Comparison of ENCODE assay signal across 1 cellular context in the genomic region with DNA sequence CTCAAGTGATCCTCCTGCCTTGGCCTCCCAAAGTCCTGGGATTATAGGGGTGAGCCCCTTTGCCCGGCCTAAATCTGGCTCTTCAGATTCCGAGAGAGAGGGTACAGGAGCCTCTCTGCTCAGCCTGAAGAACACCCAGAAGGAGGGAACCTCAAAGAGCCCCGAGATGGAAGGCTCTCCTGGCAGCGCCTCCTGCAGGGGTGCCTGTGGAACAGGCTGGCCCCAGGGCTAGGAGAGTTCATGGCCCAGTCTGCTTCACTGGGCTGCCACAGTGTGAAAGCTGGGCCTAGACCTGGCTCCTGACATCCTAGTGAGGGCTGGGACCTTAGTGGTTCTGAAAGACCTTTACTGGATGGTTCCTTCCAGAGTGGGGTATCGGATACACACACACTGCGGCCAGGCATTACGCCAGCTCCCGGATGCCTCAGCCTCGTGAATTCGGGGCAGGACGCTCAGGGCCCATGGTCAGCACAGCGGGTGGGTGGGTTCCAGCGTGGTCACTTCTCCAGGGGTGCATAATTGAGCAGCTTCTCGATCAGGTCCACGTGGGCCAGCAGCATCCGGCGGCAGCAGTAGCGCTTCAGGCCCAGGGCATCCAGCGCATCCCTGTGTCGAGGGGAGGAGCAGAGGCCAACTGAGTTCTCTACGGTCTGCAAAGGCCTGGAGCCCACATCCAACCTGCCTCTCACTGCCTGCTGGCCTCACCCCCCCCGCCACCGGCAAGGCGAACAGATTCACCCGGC.
TF ChIP-seq lines count a peak whose summit lies in the region.

No MANE protein-coding gene starts in this region.

TF ChIP-seq in IMR-90, 13 proteins besides CTCF, POLR2A, EP300 and RAD21:
- no peak for TF ChIP-seq RFX5 (IDR thresholded peaks at IDR 0.05; ENCODE audit: low read depth, low read length)
- TF ChIP-seq MAZ (IDR thresholded peaks at IDR 0.05; ENCODE audit: borderline replicate concordance, low read depth, low read length): no peak
- no peak for TF ChIP-seq NFE2L2 (IDR thresholded peaks at IDR 0.05; ENCODE audit: low read depth, low read length)
- no peak for TF ChIP-seq RCOR1 (IDR thresholded peaks at IDR 0.05; ENCODE audit: insufficient replicate concordance, low read length)
- TF ChIP-seq, protein P1, sequence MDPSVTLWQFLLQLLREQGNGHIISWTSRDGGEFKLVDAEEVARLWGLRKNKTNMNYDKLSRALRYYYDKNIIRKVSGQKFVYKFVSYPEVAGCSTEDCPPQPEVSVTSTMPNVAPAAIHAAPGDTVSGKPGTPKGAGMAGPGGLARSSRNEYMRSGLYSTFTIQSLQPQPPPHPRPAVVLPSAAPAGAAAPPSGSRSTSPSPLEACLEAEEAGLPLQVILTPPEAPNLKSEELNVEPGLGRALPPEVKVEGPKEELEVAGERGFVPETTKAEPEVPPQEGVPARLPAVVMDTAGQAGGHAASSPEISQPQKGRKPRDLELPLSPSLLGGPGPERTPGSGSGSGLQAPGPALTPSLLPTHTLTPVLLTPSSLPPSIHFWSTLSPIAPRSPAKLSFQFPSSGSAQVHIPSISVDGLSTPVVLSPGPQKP (IDR thresholded peaks at IDR 0.05; ENCODE audit: borderline replicate concordance, low read depth, low read length): no peak
- no peak for TF ChIP-seq CHD1 (IDR thresholded peaks at IDR 0.05; ENCODE audit: low read depth, low read length)
- no peak for TF ChIP-seq FOS (IDR thresholded peaks at IDR 0.05; ENCODE audit: low read depth, low read length)
- no peak for TF ChIP-seq MXI1 (IDR thresholded peaks at IDR 0.05; ENCODE audit: borderline replicate concordance, low read depth, low read length)
- TF ChIP-seq CEBPB (IDR thresholded peaks at IDR 0.05; ENCODE audit: low read depth, low read length): no peak
